In genomic region chr11:40129276-40129675, GRCh38 we compare ENCODE assay signal across 11 cellular contexts.
A peak's percentile ranks its signal among the peaks of the same experiment; 100 is the strongest.
DNase-seq lines count a peak whose midpoint lies in the region; ATAC-seq and TF ChIP-seq lines count a peak whose summit lies in the region.
"Had no signal": no experiment of that assay in that cellular context is flagged by ENCODE, and none has a peak within 500 bp of the region (broad histone marks: within the 10 kb centered on the region; RNA-seq: fewer than 3 reads in every experiment).

No MANE protein-coding gene starts in this region.

- peaks cover 3% of the 10 kb centered on the region for H3K9me3 Mint-ChIP-seq in neural progenitor cell

- no peak overlapping the region for H3K27ac Mint-ChIP-seq in neural progenitor cell
- H3K27ac Mint-ChIP-seq: stimulated activated memory B cell treated with anti-CD40 and anti-IgM and Interleukin-4, amounts not matched to agents 10 μg/mL and 1 μg/mL and 100 μg/mL, for 72 hours had no signal

- H3K9me3 ChIP-seq in body of pancreas (no peaks in the 10 kb centered on the region), neural progenitor cell (ENCODE audit: low read depth) (no peaks in the 10 kb centered on the region), spleen (peaks cover 0 to 2% (median 0%) of the 10 kb centered on the region in 8 donors)

- no peaks in the 10 kb centered on the region for H4K20me1 ChIP-seq in neural progenitor cell (ENCODE audit: low read depth)

- no peaks in the 10 kb centered on the region for H3K36me3 Mint-ChIP-seq in neural progenitor cell
- H3K36me3 Mint-ChIP-seq: stimulated activated memory B cell treated with anti-CD40 and anti-IgM and Interleukin-4, amounts not matched to agents 10 μg/mL and 1 μg/mL and 100 μg/mL, for 72 hours had no signal

- H3K4me3 ChIP-seq in body of pancreas = no peak overlapping the region
- no peak overlapping the region for H3K4me3 ChIP-seq in neural progenitor cell
- no peak overlapping the region for H3K4me3 ChIP-seq in spleen

- ATAC-seq in body of pancreas (no peak), GM18868 (IDR thresholded peaks at IDR 0.05; ENCODE audit: unreplicated experiment) (no peak), GM19023 (IDR thresholded peaks at IDR 0.05; ENCODE audit: unreplicated experiment) (no peak)
- ATAC-seq: stimulated activated memory B cell treated with anti-CD40 and anti-IgM and Interleukin-4, amounts not matched to agents 10 μg/mL and 1 μg/mL and 100 μg/mL, for 72 hours had no signal

- H3K27ac ChIP-seq in body of pancreas (no peak overlapping the region), neural progenitor cell (no peak overlapping the region), spleen (no peak overlapping the region)

- DNase-seq in GM13976 (ENCODE audit: low spot score) (peak; percentile 3), NCI-H1105 (lab: John Stamatoyannopoulos, UW) (peak; percentile 19), body of pancreas (no peak), neural progenitor cell (ENCODE audit: low spot score) (peak; percentile 40), spleen (no peak), cerebellar nuclear complex (lab: John Stamatoyannopoulos, UW) (no peak)
- DNase-seq: activated CD4-positive, CD25-positive, alpha-beta regulatory T cell; amniotic stem cell had no signal

- H3K4me1 Mint-ChIP-seq in neural progenitor cell = peaks cover 11% of the 10 kb centered on the region
- H3K4me1 Mint-ChIP-seq: stimulated activated memory B cell treated with anti-CD40 and anti-IgM and Interleukin-4, amounts not matched to agents 10 μg/mL and 1 μg/mL and 100 μg/mL, for 72 hours had no signal

- no peaks in the 10 kb centered on the region for H3F3A ChIP-seq in neural progenitor cell (ENCODE audit: low read depth)

- H3K36me3 ChIP-seq in body of pancreas (replicated peaks in 1 of 2; ENCODE audit: insufficient read depth in 1 of 2, low read depth in 2 of 2) (no peaks in the 10 kb centered on the region), neural progenitor cell (no peaks in the 10 kb centered on the region), spleen (no peaks in the 10 kb centered on the region)

- 0% methylated on average over 1 of the region's 1 CpG for WGBS in body of pancreas, 2 donors
- WGBS in spleen, 5 donors = 0 to 6% (median 2%) methylated on average over 1 of the region's 1 CpG

- H3K4me2 ChIP-seq in neural progenitor cell = no peak overlapping the region

- H3K27me3 Mint-ChIP-seq in neural progenitor cell (ENCODE audit: insufficient read depth, low read depth) = no peaks in the 10 kb centered on the region
- H3K27me3 Mint-ChIP-seq: stimulated activated memory B cell treated with anti-CD40 and anti-IgM and Interleukin-4, amounts not matched to agents 10 μg/mL and 1 μg/mL and 100 μg/mL, for 72 hours had no signal

- no peak overlapping the region for H3K9ac ChIP-seq in neural progenitor cell

- no peak overlapping the region for H2AFZ ChIP-seq in neural progenitor cell (replicated peaks)

- no peaks in the 10 kb centered on the region for H3K79me2 ChIP-seq in neural progenitor cell (ENCODE audit: low read depth)

- TF ChIP-seq POLR2A in body of pancreas (IDR thresholded peaks at IDR 0.05) = no peak
- TF ChIP-seq POLR2A in spleen (IDR thresholded peaks at IDR 0.05) = no peak

- intact Hi-C loops in body of pancreas (cut with DNase I) = no loop called here
- intact Hi-C loops in spleen (cut with DNase I; ENCODE audit: low total_unique reads) = no loop called here

- H3K27me3 ChIP-seq in body of pancreas = no peaks in the 10 kb centered on the region
- H3K27me3 ChIP-seq in neural progenitor cell = no peaks in the 10 kb centered on the region
- no peaks in the 10 kb centered on the region for H3K27me3 ChIP-seq in spleen (replicated peaks in 1 of 7)

- TF ChIP-seq CTCF in GM13976 (IDR thresholded peaks at IDR 0.05; ENCODE audit: borderline replicate concordance, control extremely low read depth, extremely low read depth, insufficient read depth, missing control alignments) (no peak), body of pancreas (IDR thresholded peaks at IDR 0.05) (peak in 4 of 7 experiments; percentile 17 to 41 (median 34)), neural progenitor cell (IDR thresholded peaks at IDR 0.05) (peak; percentile 60), spleen (IDR thresholded peaks at IDR 0.05 in 8 of 11, conservative IDR thresholded peaks at IDR 0.05 in 3 of 11) (peak in 2 of 11 experiments; percentile 8 to 11)

- in situ Hi-C loops in GM13976 (cut with MboI; ENCODE audit: low sequenced_read_pairs, unreplicated experiment) = no loop called here

- H3K4me1 ChIP-seq in body of pancreas (no peaks in the 10 kb centered on the region), neural progenitor cell (no peaks in the 10 kb centered on the region), spleen (no peaks in the 10 kb centered on the region)

- H3K4me3 Mint-ChIP-seq in neural progenitor cell = no peak overlapping the region
- H3K4me3 Mint-ChIP-seq: stimulated activated memory B cell treated with anti-CD40 and anti-IgM and Interleukin-4, amounts not matched to agents 10 μg/mL and 1 μg/mL and 100 μg/mL, for 72 hours had no signal

Comparison
In these comparisons a context has a peak if more than half of its experiments do, and no peak if none do; other contexts are left out.
1. DNase-seq: peak in GM13976 (single experiment), NCI-H1105 (single experiment) and neural progenitor cell (single experiment); none in body of pancreas (0 of 4), spleen (single experiment) and cerebellar nuclear complex (0 of 2).